Comparison of ENCODE assay signal across 21 cellular contexts in genomic region chr18:48306838-48307237, GRCh38.
DNase-seq lines count a peak whose midpoint lies in the region; ATAC-seq and TF ChIP-seq lines count a peak whose summit lies in the region.
"Had no signal": no experiment of that assay in that cellular context is flagged by ENCODE, and none has a peak within 500 bp of the region (broad histone marks: within the 10 kb centered on the region; RNA-seq: fewer than 3 reads in every experiment).

No MANE protein-coding gene starts in this region.

- H3K27me3 ChIP-seq in breast epithelium (no peaks in the 10 kb centered on the region), mammary epithelial cell (ENCODE audit: insufficient read depth, low read length) (no peaks in the 10 kb centered on the region), esophagus (ENCODE audit: control insufficient read depth in 1 of 2, insufficient read depth in 2 of 2, low read length in 2 of 2) (no peaks in the 10 kb centered on the region), neuronal stem cell (ENCODE audit: control insufficient read depth in 3 of 3, insufficient read depth in 3 of 3, low read depth in 1 of 3, low read length in 3 of 3) (no peaks in the 10 kb centered on the region), suprapubic skin (no peaks in the 10 kb centered on the region)
- H3K27me3 ChIP-seq: BLaER1 had no signal

- no peak overlapping the region for H2AK5ac ChIP-seq in neuronal stem cell (ENCODE audit: low read depth, low read length)

- no peak overlapping the region for H2BK12ac ChIP-seq in neuronal stem cell (ENCODE audit: low read length)

- H3K4me1 ChIP-seq in breast epithelium = peaks cover 3 to 8% of the 10 kb centered on the region in 2 donors
- H3K4me1 ChIP-seq in mammary epithelial cell (ENCODE audit: insufficient read depth, low read length) = peaks cover 11% of the 10 kb centered on the region
- peaks cover 4 to 8% of the 10 kb centered on the region in 2 donors for H3K4me1 ChIP-seq in esophagus (ENCODE audit: control insufficient read depth in 2 of 2, insufficient read depth in 2 of 2, low read length in 1 of 2)
- peaks cover 0 to 16% of the 10 kb centered on the region in 2 donors for H3K4me1 ChIP-seq in neuronal stem cell (ENCODE audit: control insufficient read depth in 2 of 2, insufficient read depth in 1 of 2, low read depth in 1 of 2, low read length in 2 of 2)
- peaks cover 8% of the 10 kb centered on the region for H3K4me1 ChIP-seq in suprapubic skin

- CTCF ChIA-PET in mammary epithelial cell (lab: Charles Lee; ENCODE audit: low non-redundant PET) = no interaction called here

- H2BK5ac ChIP-seq in neuronal stem cell (ENCODE audit: low read length) = no peak overlapping the region

- ATAC-seq in GM21737 (IDR thresholded peaks at IDR 0.05; ENCODE audit: unreplicated experiment) = no peak

- H3K79me2 ChIP-seq in mammary epithelial cell (ENCODE audit: insufficient read depth, low read length) = no peaks in the 10 kb centered on the region

- TF ChIP-seq CTCF in breast epithelium (IDR thresholded peaks at IDR 0.05) (no peak), mammary epithelial cell (conservative IDR thresholded peaks at IDR 0.05 in 1 of 2, IDR thresholded peaks at IDR 0.05 in 1 of 2; ENCODE audit: extremely low read depth in 1 of 2, insufficient read depth in 1 of 2, low read depth in 1 of 2, low read length in 2 of 2) (no peak), suprapubic skin (IDR thresholded peaks at IDR 0.05) (no peak), GM10266 (IDR thresholded peaks at IDR 0.05; ENCODE audit: control insufficient read depth, insufficient read depth, low read depth, missing control alignments) (no peak)

- no peak for TF ChIP-seq POLR2A in breast epithelium (IDR thresholded peaks at IDR 0.05)
- no peak for TF ChIP-seq POLR2A in suprapubic skin (IDR thresholded peaks at IDR 0.05)

- H3K4ac ChIP-seq in neuronal stem cell (ENCODE audit: low read length) = no peak overlapping the region

- H3K4me3 ChIP-seq in breast epithelium (no peak overlapping the region), mammary epithelial cell (replicated peaks in 1 of 3; ENCODE audit: insufficient read depth in 1 of 3, low read depth in 2 of 3, low read length in 3 of 3) (no peak overlapping the region), esophagus (ENCODE audit: low read depth in 1 of 2, low read length in 2 of 2) (no peak overlapping the region), neuronal stem cell (ENCODE audit: low read length in 2 of 2) (no peak overlapping the region), suprapubic skin (no peak overlapping the region)
- H3K4me3 ChIP-seq: BLaER1 had no signal

- H2AFZ ChIP-seq in mammary epithelial cell (ENCODE audit: low read depth, low read length) = no peak overlapping the region
- H2AFZ ChIP-seq in neuronal stem cell (ENCODE audit: low read length) = no peak overlapping the region

- dilution Hi-C loops in mammary epithelial cell (cut with HindIII; ENCODE audit: low sequenced_read_pairs) = loop anchor here (5.0 kb wide), 1 partner anchor 90 kb away; no protein-coding TSS in a partner anchor

- BruUV-seq in mammary epithelial cell (replicated peaks; lab: Mats Ljungman, UMichigan) = no TSS peak

- in situ Hi-C loops in mammary epithelial cell (cut with MboI; ENCODE audit: low sequenced_read_pairs in 2 of 2) = no loop called here

- H3K18ac ChIP-seq in neuronal stem cell (ENCODE audit: low read length) = no peak overlapping the region

- H3K9ac ChIP-seq in mammary epithelial cell (ENCODE audit: insufficient read depth, low read length) (no peak overlapping the region), neuronal stem cell (ENCODE audit: low read depth, low read length, poor library complexity) (no peak overlapping the region)
- H3K9ac ChIP-seq: BLaER1 had no signal

- DNase-seq in breast epithelium (ENCODE audit: low spot score in 2 of 2) (no peak), mammary epithelial cell (no peak), neuronal stem cell (ENCODE audit: low spot score) (no peak), suprapubic skin (ENCODE audit: low spot score in 2 of 2) (peak; percentile 2 to 45), GM10266 (ENCODE audit: extremely low spot score) (no peak), NCI-H345 (lab: John Stamatoyannopoulos, UW) (no peak)
- DNase-seq: ACHN; CD4-positive, alpha-beta T cell; COR-L47; DMS79 treated with DMSO at 0.1 percent for 48 hours; Kasumi-1; NCI-H187; NCI-H446 treated with DMSO at 0.1 percent for 48 hours; NCI-H69; NK-92 treated with Interleukin-12 subunit alpha and Interleukin-12 subunit beta, amount 100 ng/mL, for 24 hours; SHP77 treated with DMSO at 0.1 percent for 48 hours had no signal

- H2BK120ac ChIP-seq in neuronal stem cell (ENCODE audit: low read depth, low read length) = no peak overlapping the region

- no peak overlapping the region for H4K8ac ChIP-seq in neuronal stem cell (ENCODE audit: low read depth, low read length)

- H3K14ac ChIP-seq in neuronal stem cell (ENCODE audit: low read length) = no peak overlapping the region

- TF ChIP-seq EP300 in suprapubic skin (IDR thresholded peaks at IDR 0.05) = no peak

- intact Hi-C loops in breast epithelium (cut with DNase I; ENCODE audit: low total_unique reads) (no loop called here), mammary epithelial cell (cut with micrococcal nuclease) (no loop called here)

- no peaks in the 10 kb centered on the region for H3K36me3 ChIP-seq in breast epithelium
- H3K36me3 ChIP-seq in mammary epithelial cell (ENCODE audit: insufficient read depth, low read length) = no peaks in the 10 kb centered on the region
- no peaks in the 10 kb centered on the region for H3K36me3 ChIP-seq in esophagus (ENCODE audit: control insufficient read depth in 2 of 2, insufficient read depth in 2 of 2, low read length in 1 of 2)
- no peaks in the 10 kb centered on the region for H3K36me3 ChIP-seq in neuronal stem cell (replicated peaks in 1 of 2; ENCODE audit: control insufficient read depth in 2 of 2, insufficient read depth in 2 of 2, low read length in 2 of 2)
- H3K36me3 ChIP-seq in suprapubic skin = no peaks in the 10 kb centered on the region
- H3K36me3 ChIP-seq: BLaER1 had no signal

- H3K4me2 ChIP-seq in mammary epithelial cell (ENCODE audit: insufficient read depth, low read depth, low read length) (no peak overlapping the region), neuronal stem cell (ENCODE audit: insufficient read depth, low read length, poor library complexity, severe bottlenecking) (no peak overlapping the region)
- H3K4me2 ChIP-seq: BLaER1 had no signal

- no peak overlapping the region for H4K91ac ChIP-seq in neuronal stem cell (ENCODE audit: low read depth, low read length, poor library complexity)

- no peak overlapping the region for H2BK15ac ChIP-seq in neuronal stem cell (ENCODE audit: low read length)

- H3K27ac ChIP-seq in breast epithelium (peak overlapping the region; percentile 61 to 62), mammary epithelial cell (ENCODE audit: insufficient read depth, low read depth, low read length) (no peak overlapping the region), esophagus (ENCODE audit: low read depth in 2 of 2, low read length in 1 of 2) (peak overlapping the region; percentile 78 to 95), neuronal stem cell (replicated peaks; ENCODE audit: low read length) (peak overlapping the region; percentile 36), suprapubic skin (no peak overlapping the region)
- H3K27ac ChIP-seq: 22Rv1, BLaER1, RWPE1 had no signal

- H3K79me1 ChIP-seq in neuronal stem cell (ENCODE audit: low read depth, low read length) = no peaks in the 10 kb centered on the region

- H3K9me3 ChIP-seq in breast epithelium (no peaks in the 10 kb centered on the region), mammary epithelial cell (replicated peaks; ENCODE audit: insufficient read depth, low read length) (no peaks in the 10 kb centered on the region), esophagus (ENCODE audit: control insufficient read depth in 2 of 2, insufficient read depth in 1 of 2, low read depth in 1 of 2, low read length in 1 of 2) (no peaks in the 10 kb centered on the region), neuronal stem cell (replicated peaks in 1 of 2; ENCODE audit: control insufficient read depth in 2 of 2, insufficient read depth in 1 of 2, low read depth in 1 of 2, low read length in 2 of 2) (no peaks in the 10 kb centered on the region), suprapubic skin (no peaks in the 10 kb centered on the region)
- H3K9me3 ChIP-seq: BLaER1 had no signal

- H3K23ac ChIP-seq in neuronal stem cell (ENCODE audit: low read depth, low read length, poor library complexity) = no peak overlapping the region

- H4K20me1 ChIP-seq in mammary epithelial cell (ENCODE audit: insufficient read depth, low read length) = no peaks in the 10 kb centered on the region
- H4K20me1 ChIP-seq: BLaER1 had no signal

- WGBS in mammary epithelial cell (ENCODE audit: low coverage, missing lambda C conversion rate) = 40% methylated on average over 5 of the region's 5 CpGs
- 33 to 61% methylated on average over 5 of the region's 5 CpGs for WGBS in esophagus, 2 donors
- no CpG with 5 or more reads among the region's 5 CpGs for WGBS in neuronal stem cell (ENCODE audit: extremely low coverage in 2 of 2, insufficient read length in 2 of 2, insufficient replicate concordance in 1 of 2), 2 donors
- 50% methylated on average over 5 of the region's 5 CpGs for WGBS in suprapubic skin

Comparison
In these comparisons a context has a peak if more than half of its experiments do, and no peak if none do; other contexts are left out.
1. H3K27ac ChIP-seq: peak in breast epithelium (2 of 2), esophagus (2 of 2) and neuronal stem cell (single experiment); none in mammary epithelial cell (single experiment) and suprapubic skin (single experiment).
2. DNase-seq: peak in suprapubic skin (2 of 2); none in breast epithelium (0 of 2), mammary epithelial cell (single experiment), neuronal stem cell (single experiment), GM10266 (single experiment) and NCI-H345 (single experiment).